ENCODE assay signal across 1 cellular context in genomic region chr1:214193691-214194090, GRCh38.
TF ChIP-seq lines count a peak whose summit lies in the region.

No MANE protein-coding gene starts in this region.

TF ChIP-seq in GM23338, 12 proteins besides CTCF, POLR2A, EP300 and RAD21 (continued from another document):
- TF ChIP-seq ZNF462 (CRISPR knock-in tag; IDR thresholded peaks at IDR 0.05) (no peak), JUNB (IDR thresholded peaks at IDR 0.05; ENCODE audit: unreplicated experiment) (no peak), POLR2AphosphoS5 (IDR thresholded peaks at IDR 0.05; ENCODE audit: low read depth) (no peak)
